In the genomic region with DNA sequence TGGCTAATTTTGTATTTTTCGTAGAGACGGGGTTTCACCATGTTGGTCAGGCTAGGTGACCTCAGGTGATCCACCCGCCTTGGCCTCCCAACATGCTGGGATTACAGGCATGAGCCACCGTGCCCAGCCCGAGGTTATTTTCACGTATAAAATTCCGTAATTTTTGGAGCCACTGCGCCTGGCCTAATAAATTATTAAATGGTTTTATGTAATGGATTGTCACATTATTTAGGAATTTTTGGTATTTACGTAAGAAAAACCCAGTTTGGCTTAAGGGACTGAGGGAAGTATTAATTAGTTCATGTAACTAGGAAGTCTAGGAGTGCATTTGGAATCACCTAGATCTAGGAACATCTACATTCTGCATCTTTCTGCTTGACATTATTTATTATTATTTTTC, we compare ENCODE assay signal across 24 cellular contexts.
"Had no signal": no experiment of that assay in that cellular context is flagged by ENCODE, and none has a peak within 500 bp of the region (broad histone marks: within the 10 kb centered on the region; RNA-seq: fewer than 3 reads in every experiment).

No MANE protein-coding gene starts in this region.

- H3K4me3 ChIP-seq: body of pancreas, colonic mucosa, heart left ventricle had no signal

- ATAC-seq: activated CD4-positive, alpha-beta T cell treated with anti-CD3 and anti-CD28 coated beads for 36 hours; body of pancreas; esophagus mucosa; heart left ventricle had no signal

- FAIRE-seq: frontal cortex had no signal

- H3K27ac ChIP-seq: body of pancreas, colonic mucosa, heart left ventricle had no signal

- DNase-seq: activated CD4-positive, alpha-beta memory T cell treated with anti-CD3 and anti-CD28 coated beads, Interleukin-2, amount 10 ng/mL, durations not matched to agents 7 days and 5 days; activated CD4-positive, alpha-beta T cell treated with anti-CD3 and anti-CD28 coated beads for 36 hours; activated CD4-positive, alpha-beta T cell treated with anti-CD3 and anti-CD28 coated beads, Interleukin-2, amount 10 ng/mL, durations not matched to agents 24 days and 14 days; activated CD4-positive, CD25-positive, alpha-beta regulatory T cell; activated CD4-positive, CD25-positive, alpha-beta regulatory T cell treated with anti-CD3 and anti-CD28 coated beads, Interleukin-2, amount 50 U/mL, for 72 hours; activated CD8-positive, alpha-beta memory T cell treated with anti-CD3 and anti-CD28 coated beads, Interleukin-2, amount 50 U/mL, for 48 hours; activated gamma-delta T cell treated with Interleukin-2 at 50 U/mL for 16 hours; activated naive CD4-positive, alpha-beta T cell treated with anti-CD3 and anti-CD28 coated beads, Interleukin-2, amount 50 U/mL, for 16 hours; activated naive CD4-positive, alpha-beta T cell treated with Interleukin-2 at 50 U/mL for 16 hours; activated T-cell treated with anti-CD3 and anti-CD28 coated beads for 4 hours; activated T-cell treated with anti-CD3 and anti-CD28 coated beads, Interleukin-2, amount 50 U/mL, for 4 hours; amniotic stem cell; aorta; body of pancreas; caudate nucleus; colonic mucosa; effector CD8-positive, alpha-beta T cell; foreskin fibroblast; heart left ventricle had no signal

- H3K4me3 Mint-ChIP-seq: activated CD4-positive, alpha-beta memory T cell treated with anti-CD3 and anti-CD28 coated beads, Interleukin-2, amount 10 ng/mL, durations not matched to agents 7 days and 5 days; activated CD4-positive, alpha-beta T cell treated with anti-CD3 and anti-CD28 coated beads for 36 hours; activated naive CD8-positive, alpha-beta T cell; activated T-cell treated with anti-CD3 and anti-CD28 coated beads, Interleukin-2, amount 50 U/mL, for 4 hours had no signal

- H3K4me1 ChIP-seq: body of pancreas, colonic mucosa had no signal

- H3K27me3 Mint-ChIP-seq: activated CD4-positive, alpha-beta memory T cell treated with anti-CD3 and anti-CD28 coated beads, Interleukin-2, amount 10 ng/mL, durations not matched to agents 7 days and 5 days; activated CD4-positive, alpha-beta T cell treated with anti-CD3 and anti-CD28 coated beads for 36 hours; activated CD4-positive, alpha-beta T cell treated with anti-CD3 and anti-CD28 coated beads, Interleukin-2, amount 10 ng/mL, durations not matched to agents 24 days and 14 days; activated naive CD8-positive, alpha-beta T cell had no signal

- H3K9me3 Mint-ChIP-seq: activated CD4-positive, alpha-beta memory T cell treated with anti-CD3 and anti-CD28 coated beads, Interleukin-2, amount 10 ng/mL, durations not matched to agents 7 days and 5 days; activated CD4-positive, alpha-beta T cell treated with anti-CD3 and anti-CD28 coated beads, Interleukin-2, amount 10 ng/mL, durations not matched to agents 24 days and 14 days; activated T-cell treated with anti-CD3 and anti-CD28 coated beads, Interleukin-2, amount 50 U/mL, for 4 hours; activated T-helper 1 cell treated with anti-CD3 and anti-CD28 coated beads, Interleukin-12 subunit alpha, Interleukin-12 subunit beta, Interleukin-2, Interleukin-4 antibody, amounts not matched to agents 30 ng/mL and 10 ng/mL and 1 ng/mL, durations not matched to agents 14 hours and 24 hours and 36 hours; activated T-helper 2 cell treated with anti-CD3 and anti-CD28 coated beads, Interferon-gamma antibody, Interleukin-2, Interleukin-4, amounts not matched to agents 10 μg/mL and 5 μg/mL and 100 μg/mL, durations not matched to agents 14 hours and 24 hours and 36 hours had no signal

- H3K27ac Mint-ChIP-seq: activated naive CD8-positive, alpha-beta T cell had no signal

- H3K27me3 ChIP-seq: body of pancreas, colonic mucosa, heart left ventricle had no signal

- H3K9me3 ChIP-seq: body of pancreas, colonic mucosa, heart left ventricle had no signal
